ENCODE assay signal across 17 cellular contexts in genomic region chr3:11618897-11619296, GRCh38. TPM values are rescaled to one million over a fixed set of nuclear protein-coding genes. Genes with fewer than 3 reads are reported as not detected.
DNase-seq lines count a peak whose midpoint lies in the region; ATAC-seq and TF ChIP-seq lines count a peak whose summit lies in the region.
"Had no signal": no experiment of that assay in that cellular context is flagged by ENCODE, and none has a peak within 500 bp of the region (broad histone marks: within the 10 kb centered on the region; RNA-seq: fewer than 3 reads in every experiment).

No MANE protein-coding gene starts in this region.

- CTCF ChIA-PET in CD4-positive, alpha-beta T cell (lab: Charles Lee), result no interaction called here
- CTCF ChIA-PET in WTC11 (lab: Charles Lee), result interaction anchor here (1.2 kb wide), 1 partner anchor 19 kb away, joined by 3 read pairs; no protein-coding TSS in a partner anchor

- intact Hi-C loops in CD4-positive, alpha-beta T cell (cut with DNase I, micrococcal nuclease), result no loop called here

- H3K9me3 Mint-ChIP-seq in CD4-positive, alpha-beta T cell, result no peaks in the 10 kb centered on the region
- no peaks in the 10 kb centered on the region for H3K9me3 Mint-ChIP-seq in WTC11
- H3K9me3 Mint-ChIP-seq: activated T-helper 17 cell treated with anti-CD3 and anti-CD28 coated beads, Interleukin-2, amount 50 U/mL, for 72 hours; GM23338 had no signal

- no peaks in the 10 kb centered on the region for H3K9me3 ChIP-seq in CD4-positive, alpha-beta T cell (ENCODE audit: control insufficient read depth, low read length)
- H3K9me3 ChIP-seq: A549 had no signal

- POLR2A ChIA-PET in CD4-positive, alpha-beta T cell (lab: Charles Lee), result no interaction called here
- POLR2A ChIA-PET in WTC11 (lab: Charles Lee), result interaction anchor here (0.6 kb wide), 2 partner anchors 38 to 346 kb away, joined by 3 read pairs; no protein-coding TSS in a partner anchor

- no peak overlapping the region for H3K4me3 Mint-ChIP-seq in CD4-positive, alpha-beta T cell
- no peak overlapping the region for H3K4me3 Mint-ChIP-seq in WTC11
- H3K4me3 Mint-ChIP-seq: activated CD4-positive, alpha-beta T cell treated with anti-CD3 and anti-CD28 coated beads for 36 hours; activated CD8-positive, alpha-beta memory T cell treated with anti-CD3 and anti-CD28 coated beads, Interleukin-2, amount 10 ng/mL, durations not matched to agents 7 days and 5 days; activated T-helper 17 cell treated with anti-CD3 and anti-CD28 coated beads, Interleukin-2, amount 50 U/mL, for 72 hours; GM23338 had no signal

- TF ChIP-seq CTCF in CD4-positive, alpha-beta T cell (IDR thresholded peaks at IDR 0.05), result no peak
- no peak for TF ChIP-seq CTCF in WTC11 (IDR thresholded peaks at IDR 0.05)

- no peaks in the 10 kb centered on the region for H3K27me3 Mint-ChIP-seq in CD4-positive, alpha-beta T cell
- H3K27me3 Mint-ChIP-seq in WTC11 (ENCODE audit: low read depth), result no peaks in the 10 kb centered on the region
- H3K27me3 Mint-ChIP-seq: activated CD4-positive, alpha-beta T cell treated with anti-CD3 and anti-CD28 coated beads for 36 hours; activated CD8-positive, alpha-beta memory T cell treated with anti-CD3 and anti-CD28 coated beads, Interleukin-2, amount 10 ng/mL, durations not matched to agents 7 days and 5 days; activated T-helper 17 cell treated with anti-CD3 and anti-CD28 coated beads, Interleukin-2, amount 50 U/mL, for 72 hours had no signal

- H3K27me3 ChIP-seq in CD4-positive, alpha-beta T cell (ENCODE audit: control insufficient read depth, insufficient read depth, low read length), result no peaks in the 10 kb centered on the region
- H3K27me3 ChIP-seq: BLaER1 treated with 17β-estradiol and CSF1 and Interleukin-3, amounts not matched to agents 10 nM and 100 nM had no signal

- H3K27ac ChIP-seq in CD4-positive, alpha-beta T cell (ENCODE audit: low read depth, low read length), result no peak overlapping the region
- H3K27ac ChIP-seq: A549; BLaER1 treated with 17β-estradiol and CSF1 and Interleukin-3, amounts not matched to agents 10 nM and 100 nM; parathyroid adenoma had no signal

- no peak for ATAC-seq in CD4-positive, alpha-beta T cell (ENCODE audit: poor library complexity)
- no peak for ATAC-seq in WTC11
- ATAC-seq: A549; activated CD4-positive, alpha-beta T cell treated with anti-CD3 and anti-CD28 coated beads for 36 hours; activated CD8-positive, alpha-beta memory T cell treated with anti-CD3 and anti-CD28 coated beads, Interleukin-2, amount 10 ng/mL, durations not matched to agents 7 days and 5 days; activated T-helper 17 cell treated with anti-CD3 and anti-CD28 coated beads, Interleukin-2, amount 50 U/mL, for 72 hours; esophagus mucosa; GM23338 had no signal

- peak; percentile 32 for DNase-seq in NCI-H82 (lab: John Stamatoyannopoulos, UW)
- DNase-seq in NCI-H82 treated with DMSO at 0.1 percent for 48 hours (lab: John Stamatoyannopoulos, UW; ENCODE audit: unreplicated experiment), result no peak
- peak; percentile 70 for DNase-seq in NCI-H2227 treated with DMSO at 0.1 percent for 48 hours (lab: John Stamatoyannopoulos, UW)
- peak; percentile 85 for DNase-seq in islet precursor cell
- peak; percentile 46 for DNase-seq in retina
- DNase-seq in HuH-7.5 (ENCODE audit: low spot score), result no peak
- DNase-seq in CD4-positive, alpha-beta T cell, result no peak
- DNase-seq in WTC11 (ENCODE audit: low spot score), result no peak
- DNase-seq: activated CD4-positive, alpha-beta T cell treated with anti-CD3 and anti-CD28 coated beads for 36 hours; activated CD8-positive, alpha-beta memory T cell treated with anti-CD3 and anti-CD28 coated beads, Interleukin-2, amount 10 ng/mL, durations not matched to agents 7 days and 5 days; stimulated activated CD4-positive, alpha-beta T cell treated with anti-CD3 and anti-CD28 coated beads, Interleukin-4, amount 100 ng/mL, for 24 hours had no signal

- peaks cover 85% of the 10 kb centered on the region for H3K4me1 Mint-ChIP-seq in CD4-positive, alpha-beta T cell (ENCODE audit: low read depth)
- peaks cover 70% of the 10 kb centered on the region for H3K4me1 Mint-ChIP-seq in WTC11

- no peaks in the 10 kb centered on the region for H3K36me3 Mint-ChIP-seq in CD4-positive, alpha-beta T cell (ENCODE audit: low read depth)
- no peaks in the 10 kb centered on the region for H3K36me3 Mint-ChIP-seq in WTC11

- no peak overlapping the region for H3K27ac Mint-ChIP-seq in CD4-positive, alpha-beta T cell
- H3K27ac Mint-ChIP-seq in WTC11, result no peak overlapping the region
- H3K27ac Mint-ChIP-seq: activated CD4-positive, alpha-beta T cell treated with anti-CD3 and anti-CD28 coated beads for 36 hours; activated CD8-positive, alpha-beta memory T cell treated with anti-CD3 and anti-CD28 coated beads, Interleukin-2, amount 10 ng/mL, durations not matched to agents 7 days and 5 days; GM23338 had no signal

TF ChIP-seq in WTC11, 78 proteins besides CTCF, POLR2A, EP300 and RAD21 (continues in another document):
- TF ChIP-seq CDX4 (CRISPR knock-in tag; IDR thresholded peaks at IDR 0.05; ENCODE audit: borderline replicate concordance), result no peak
- TF ChIP-seq STAT6 (CRISPR knock-in tag; conservative IDR thresholded peaks at IDR 0.05; ENCODE audit: low read depth), result no peak
- TF ChIP-seq KAT7 (CRISPR knock-in tag; IDR thresholded peaks at IDR 0.05; ENCODE audit: borderline replicate concordance), result no peak
- no peak for TF ChIP-seq E2F4 (CRISPR knock-in tag; IDR thresholded peaks at IDR 0.05; ENCODE audit: borderline replicate concordance, low read depth)
- no peak for TF ChIP-seq SMAD3 (CRISPR knock-in tag; IDR thresholded peaks at IDR 0.05; ENCODE audit: borderline replicate concordance)
- no peak for TF ChIP-seq NFYB (CRISPR knock-in tag; conservative IDR thresholded peaks at IDR 0.05; ENCODE audit: low read depth)
- TF ChIP-seq HMGXB4 (CRISPR knock-in tag; IDR thresholded peaks at IDR 0.05), result no peak
- TF ChIP-seq PREB (CRISPR knock-in tag; IDR thresholded peaks at IDR 0.05; ENCODE audit: borderline replicate concordance), result no peak

RNA-seq across cellular contexts. Expression of gene VGLL4, which starts 24.8 kb away (rescaled TPM):
- 10 to 100 TPM; 10.5 to 11.3 TPM for total RNA-seq in CD4-positive, alpha-beta T cell
- total RNA-seq in WTC11 (2021), result 42.2 to 43.8 TPM (median 43.0 TPM) in 3 replicates

Comparison
In these comparisons a context has a peak if more than half of its experiments do, and no peak if none do; other contexts are left out.
1. DNase-seq: peak in NCI-H82 (single experiment), NCI-H2227 treated with DMSO at 0.1 percent for 48 hours (single experiment), islet precursor cell (single experiment) and retina (single experiment); none in NCI-H82 treated with DMSO at 0.1 percent for 48 hours (single experiment), HuH-7.5 (single experiment), CD4-positive, alpha-beta T cell (0 of 10) and WTC11 (single experiment).